8 cellular contexts compared by ENCODE assay signal in the genomic region with DNA sequence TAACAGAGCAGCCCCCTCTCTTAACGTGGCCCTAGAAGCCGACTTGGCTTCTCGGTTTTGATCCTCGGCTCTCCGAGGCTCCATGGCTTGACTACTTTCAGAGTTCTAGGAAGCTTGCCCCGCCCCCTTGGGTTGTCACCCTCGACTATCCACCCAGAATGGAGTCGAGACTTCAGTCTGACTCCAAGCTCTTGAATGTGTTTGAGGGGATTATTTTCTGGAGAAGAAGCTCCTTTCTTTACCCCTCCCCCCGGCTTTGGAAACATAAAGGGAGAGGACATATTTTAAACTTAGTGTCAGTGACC. TPM values are rescaled to one million over a fixed set of nuclear protein-coding genes. Genes with fewer than 3 reads are reported as not detected.
DNase-seq lines count a peak whose midpoint lies in the region; ATAC-seq and TF ChIP-seq lines count a peak whose summit lies in the region.

No MANE protein-coding gene starts in this region.

- peak overlapping the region; percentile 76 for H2AFZ ChIP-seq in KMS-11 (ENCODE audit: low read depth)

- H3K4me2 ChIP-seq in KMS-11, result peak overlapping the region; percentile 96

- H3K9ac ChIP-seq in KMS-11, result peak overlapping the region; percentile 76

- H3K36me3 ChIP-seq in KMS-11 (ENCODE audit: insufficient read depth), result peaks cover 4% of the 10 kb centered on the region; the same call in 1 of the 2 replicates
- H3K36me3 ChIP-seq in mucosa of descending colon (ENCODE audit: low read depth), result no peaks in the 10 kb centered on the region

- peak overlapping the region; percentile 62; the same call in 1 of the 2 replicates for H3K27ac ChIP-seq in KMS-11

- TF ChIP-seq CTCF in KMS-11 (conservative IDR thresholded peaks at IDR 0.05; ENCODE audit: low read depth, low read length), result no peak
- TF ChIP-seq CTCF in mucosa of descending colon (IDR thresholded peaks at IDR 0.05), result no peak

- H3K4me3 ChIP-seq in KMS-11 (IDR thresholded peaks at IDR 0.05; ENCODE audit: insufficient read depth, low read depth, low read length), result no peak overlapping the region
- peak overlapping the region; percentile 65 for H3K4me3 ChIP-seq in mucosa of descending colon

- H4K20me1 ChIP-seq in KMS-11 (ENCODE audit: insufficient read depth), result no peaks in the 10 kb centered on the region

- no peaks in the 10 kb centered on the region for H3K27me3 ChIP-seq in KMS-11 (ENCODE audit: insufficient read depth, low read depth)

- DNase-seq in ELR (ENCODE audit: low read depth), result peak; percentile 80
- DNase-seq in effector CD4-positive, alpha-beta T cell, result peak; percentile 47
- peak in 2 of 3 donors; percentile 75 to 80 for DNase-seq in mucosa of descending colon
- DNase-seq in stromal cell of bone marrow (ENCODE audit: low read depth), result peak; percentile 38
- DNase-seq in islet precursor cell, result no peak

- ATAC-seq in GM21723 (IDR thresholded peaks at IDR 0.05; ENCODE audit: unreplicated experiment), result peak; percentile 41
- ATAC-seq in activated CD4-positive, CD25-positive, alpha-beta regulatory T cell treated with anti-CD3 and anti-CD28 coated beads, Interleukin-2, amount 50 U/mL, for 24 hours, result peak; percentile 31 to 40
- ATAC-seq in mucosa of descending colon, result peak; percentile 66

- intact Hi-C loops in mucosa of descending colon (cut with DNase I, micrococcal nuclease), result no loop called here

- no peaks in the 10 kb centered on the region for H3K9me3 ChIP-seq in mucosa of descending colon

- H3K79me2 ChIP-seq in KMS-11 (ENCODE audit: insufficient read depth, low read depth), result peaks cover 50% of the 10 kb centered on the region

- H3K4me1 ChIP-seq in KMS-11 (ENCODE audit: low read depth, poor library complexity, severe bottlenecking) (peaks cover 40% of the 10 kb centered on the region), mucosa of descending colon (ENCODE audit: low read depth) (peaks cover 26% of the 10 kb centered on the region)

RNA-seq across cellular contexts. Expression of gene SEC24C, which starts 0.5 kb away (rescaled TPM):
- total RNA-seq in mucosa of descending colon, result 10 to 100 TPM; 64.5 to 73.6 (median 71.2) TPM

RNA-seq across cellular contexts. Expression of gene CHCHD1, which starts 37.2 kb away (rescaled TPM):
- 10 to 100 TPM; 19.8 to 26.2 (median 22.7) TPM for total RNA-seq in mucosa of descending colon

RNA-seq across cellular contexts. Expression of gene ZSWIM8, which starts 40.8 kb away (rescaled TPM):
- total RNA-seq in mucosa of descending colon, result 100 to 1,000 TPM in 1 of 3 donors, 10 to 100 TPM in 2; 72.5 to 119 (median 90.1) TPM

RNA-seq across cellular contexts. Expression of gene AGAP5, which starts 46.7 kb away (rescaled TPM):
- total RNA-seq in mucosa of descending colon, result 10 to 100 TPM in 1 of 3 donors, 1 to 10 TPM in 2; 6.4 to 12.8 (median 10.0) TPM
